Comparison of ENCODE assay signal across 11 cellular contexts in the genomic region with DNA sequence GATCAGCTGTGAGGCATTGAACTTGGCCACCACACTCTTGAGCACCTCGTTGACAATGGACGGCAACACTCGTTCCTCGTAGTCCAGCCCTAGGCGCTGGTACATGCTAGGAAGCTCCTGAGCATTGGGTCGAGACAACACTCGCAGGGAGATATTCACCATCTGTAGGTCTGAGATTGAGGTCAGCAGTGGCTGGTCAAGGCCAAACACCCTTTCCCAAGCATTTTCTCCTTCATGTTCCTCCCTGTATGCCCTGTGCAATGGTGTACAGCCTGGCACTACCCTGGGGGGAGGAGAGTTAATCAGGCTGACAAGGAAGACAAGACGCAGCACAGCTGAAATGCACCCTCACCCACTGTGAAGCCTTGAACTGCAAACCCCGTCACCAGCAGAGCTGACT. TPM values are rescaled to one million over a fixed set of nuclear protein-coding genes. Genes with fewer than 3 reads are reported as not detected.
A peak's percentile ranks its signal among the peaks of the same experiment; 100 is the strongest.
DNase-seq lines count a peak whose midpoint lies in the region; ATAC-seq and TF ChIP-seq lines count a peak whose summit lies in the region.
"Had no signal": no experiment of that assay in that cellular context is flagged by ENCODE, and none has a peak within 500 bp of the region (broad histone marks: within the 10 kb centered on the region; RNA-seq: fewer than 3 reads in every experiment).

No MANE protein-coding gene starts in this region.

- H3K4me1 ChIP-seq in NT2/D1 (ENCODE audit: insufficient read depth, insufficient read length), result peaks cover 26% of the 10 kb centered on the region
- H3K4me1 ChIP-seq in gastrocnemius medialis, result peaks cover 35 to 36% of the 10 kb centered on the region in 2 donors
- peaks cover 0 to 28% of the 10 kb centered on the region in 2 donors for H3K4me1 ChIP-seq in ascending aorta

- H3K27ac Mint-ChIP-seq in T-helper 1 cell treated with Interleukin-12 subunit alpha and Interleukin-12 subunit beta and Interleukin-4 antibody, amounts not matched to agents 30 μg/mL and 1 μg/mL, for 36 hours, result peak overlapping the region; percentile 87
- H3K27ac Mint-ChIP-seq in dendritic cell treated with granulocyte-macrophage colony-stimulating factor and Interleukin-4, amounts not matched to agents 40 ng/mL and 50 ng/mL, for 4 days, result peak overlapping the region; percentile 87

- H3K27me3 Mint-ChIP-seq in T-helper 1 cell treated with Interleukin-12 subunit alpha and Interleukin-12 subunit beta and Interleukin-4 antibody, amounts not matched to agents 30 μg/mL and 1 μg/mL, for 36 hours (ENCODE audit: low read depth), result no peaks in the 10 kb centered on the region
- H3K27me3 Mint-ChIP-seq in dendritic cell treated with granulocyte-macrophage colony-stimulating factor and Interleukin-4, amounts not matched to agents 40 ng/mL and 50 ng/mL, for 4 days, result no peaks in the 10 kb centered on the region

- no peaks in the 10 kb centered on the region for H3K27me3 ChIP-seq in NT2/D1 (ENCODE audit: insufficient read depth, insufficient read length)
- no peaks in the 10 kb centered on the region for H3K27me3 ChIP-seq in gastrocnemius medialis
- no peaks in the 10 kb centered on the region for H3K27me3 ChIP-seq in ascending aorta

- DNase-seq in T-helper 1 cell (no peak), NT2/D1 (ENCODE audit: low read depth, low spot score) (no peak), gastrocnemius medialis (no peak), GM13976 (ENCODE audit: low spot score) (no peak), ascending aorta (ENCODE audit: low spot score in 2 of 2) (no peak)
- DNase-seq: substantia nigra had no signal

- no peak for TF ChIP-seq CTCF in gastrocnemius medialis (IDR thresholded peaks at IDR 0.05 in 4 of 5, conservative IDR thresholded peaks at IDR 0.05 in 1 of 5)
- no peak for TF ChIP-seq CTCF in GM13976 (IDR thresholded peaks at IDR 0.05; ENCODE audit: borderline replicate concordance, control extremely low read depth, extremely low read depth, insufficient read depth, missing control alignments)
- TF ChIP-seq CTCF in ascending aorta (IDR thresholded peaks at IDR 0.05), result no peak

- no peak for TF ChIP-seq POLR2A in gastrocnemius medialis (IDR thresholded peaks at IDR 0.05)

- no peaks in the 10 kb centered on the region for H3K9me3 Mint-ChIP-seq in T-helper 1 cell treated with Interleukin-12 subunit alpha and Interleukin-12 subunit beta and Interleukin-4 antibody, amounts not matched to agents 30 μg/mL and 1 μg/mL, for 36 hours
- no peaks in the 10 kb centered on the region for H3K9me3 Mint-ChIP-seq in dendritic cell treated with granulocyte-macrophage colony-stimulating factor and Interleukin-4, amounts not matched to agents 40 ng/mL and 50 ng/mL, for 4 days

- peak overlapping the region; percentile 79 for H3K9ac ChIP-seq in NT2/D1 (ENCODE audit: insufficient read length, low read depth)

- peak overlapping the region; percentile 100 for H3K4me3 Mint-ChIP-seq in T-helper 1 cell treated with Interleukin-12 subunit alpha and Interleukin-12 subunit beta and Interleukin-4 antibody, amounts not matched to agents 30 μg/mL and 1 μg/mL, for 36 hours
- H3K4me3 Mint-ChIP-seq in dendritic cell treated with granulocyte-macrophage colony-stimulating factor and Interleukin-4, amounts not matched to agents 40 ng/mL and 50 ng/mL, for 4 days, result no peak overlapping the region

- ATAC-seq in gastrocnemius medialis, result no peak
- no peak for ATAC-seq in HG02852 (IDR thresholded peaks at IDR 0.05; ENCODE audit: unreplicated experiment)

- peaks cover 41% of the 10 kb centered on the region for H3K4me1 Mint-ChIP-seq in T-helper 1 cell treated with Interleukin-12 subunit alpha and Interleukin-12 subunit beta and Interleukin-4 antibody, amounts not matched to agents 30 μg/mL and 1 μg/mL, for 36 hours (ENCODE audit: low read depth)
- peaks cover 64% of the 10 kb centered on the region for H3K4me1 Mint-ChIP-seq in dendritic cell treated with granulocyte-macrophage colony-stimulating factor and Interleukin-4, amounts not matched to agents 40 ng/mL and 50 ng/mL, for 4 days (ENCODE audit: low read depth)

- peak overlapping the region in 3 of 4 donors; percentile 93 to 98 (median 95) for H3K27ac ChIP-seq in gastrocnemius medialis
- no peak overlapping the region for H3K27ac ChIP-seq in ascending aorta

- in situ Hi-C loops in gastrocnemius medialis (cut with MboI; ENCODE audit: low sequenced_read_pairs in 4 of 4) (no loop called here), GM13976 (cut with MboI; ENCODE audit: low sequenced_read_pairs, unreplicated experiment) (no loop called here)

- H3K36me3 Mint-ChIP-seq in T-helper 1 cell treated with Interleukin-12 subunit alpha and Interleukin-12 subunit beta and Interleukin-4 antibody, amounts not matched to agents 30 μg/mL and 1 μg/mL, for 36 hours (ENCODE audit: low read depth), result peaks cover 35% of the 10 kb centered on the region
- peaks cover 74% of the 10 kb centered on the region for H3K36me3 Mint-ChIP-seq in dendritic cell treated with granulocyte-macrophage colony-stimulating factor and Interleukin-4, amounts not matched to agents 40 ng/mL and 50 ng/mL, for 4 days (ENCODE audit: low read depth)

- H3K9me3 ChIP-seq in NT2/D1 (ENCODE audit: insufficient read depth, low read length) (no peaks in the 10 kb centered on the region), gastrocnemius medialis (no peaks in the 10 kb centered on the region), ascending aorta (no peaks in the 10 kb centered on the region)

- intact Hi-C loops in dendritic cell treated with granulocyte-macrophage colony-stimulating factor and Interleukin-4, amounts not matched to agents 40 ng/mL and 50 ng/mL, for 4 days (cut with micrococcal nuclease), result no loop called here
- intact Hi-C loops in gastrocnemius medialis (cut with DNase I; ENCODE audit: low total_unique reads), result loop anchor here (1.0 kb wide), 1 partner anchor 220 kb away; no protein-coding TSS in a partner anchor
- intact Hi-C loops in ascending aorta (cut with DNase I), result no loop called here

- no peak overlapping the region for H3K4me3 ChIP-seq in NT2/D1 (ENCODE audit: insufficient read length, low read depth)
- no peak overlapping the region for H3K4me3 ChIP-seq in gastrocnemius medialis
- no peak overlapping the region for H3K4me3 ChIP-seq in ascending aorta

- H3K36me3 ChIP-seq in NT2/D1 (ENCODE audit: insufficient read depth, insufficient read length, low read length) (peaks cover 83% of the 10 kb centered on the region), gastrocnemius medialis (peaks cover 0 to 45% of the 10 kb centered on the region in 2 donors), ascending aorta (peaks cover 34 to 42% of the 10 kb centered on the region in 2 donors)

RNA-seq across cellular contexts. Expression of a gene that starts 2.0 kb away (rescaled TPM):
- total RNA-seq in gastrocnemius medialis (100 to 1,000 TPM; 226 to 304 (median 238) TPM), ascending aorta (85.5 TPM)

RNA-seq across cellular contexts. Expression of a gene that starts 2.3 kb away (rescaled TPM):
- total RNA-seq in gastrocnemius medialis (10 to 100 TPM; 25.8 to 40.6 (median 32.1) TPM), ascending aorta (37.4 TPM)

RNA-seq across cellular contexts. Expression of a gene that starts 17.3 kb away (rescaled TPM):
- 1 to 10 TPM in 3 of 4 donors, under 1 TPM in 1; 0.87 to 7.6 (median 5.0) TPM for total RNA-seq in gastrocnemius medialis
- 1.7 TPM for total RNA-seq in ascending aorta

RNA-seq across cellular contexts. Expression of a gene that starts 24.6 kb away (rescaled TPM):
- 100 to 1,000 TPM; 175 to 220 (median 183) TPM for total RNA-seq in gastrocnemius medialis
- 558 TPM for total RNA-seq in ascending aorta

RNA-seq across cellular contexts. Expression of a gene that starts 24.8 kb away (rescaled TPM):
- not detected for total RNA-seq in gastrocnemius medialis
- not detected for total RNA-seq in ascending aorta
- total RNA-seq: dermis microvascular lymphatic vessel endothelial cell, kidney epithelial cell had no signal

Comparison
In these comparisons a context has a peak if more than half of its experiments do, and no peak if none do; other contexts are left out.
1. H3K27ac ChIP-seq: peak in gastrocnemius medialis (3 of 4); none in ascending aorta (0 of 2).